ENCODE assay signal across 12 cellular contexts in genomic region chr10:24858244-24858907, GRCh38.
A peak's percentile ranks its signal among the peaks of the same experiment; 100 is the strongest.
DNase-seq lines count a peak whose midpoint lies in the region; ATAC-seq, FAIRE-seq and TF ChIP-seq lines count a peak whose summit lies in the region.
"Had no signal": no experiment of that assay in that cellular context is flagged by ENCODE, and none has a peak within 500 bp of the region (broad histone marks: within the 10 kb centered on the region; RNA-seq: fewer than 3 reads in every experiment).

No MANE protein-coding gene starts in this region.

- no peaks in the 10 kb centered on the region for H3K79me1 ChIP-seq in mesenchymal stem cell (replicated peaks; ENCODE audit: low read length, poor library complexity, severe bottlenecking)

- no peak overlapping the region for H2AK5ac ChIP-seq in mesenchymal stem cell (ENCODE audit: low read length, severe bottlenecking)

- no TSS peak for BruUV-seq in K562 (replicated peaks; lab: Mats Ljungman, UMichigan)

- intact Hi-C loops in K562 (cut with micrococcal nuclease) (no loop called here), esophagus squamous epithelium (cut with DNase I) (no loop called here)

- POLR2A ChIA-PET in K562 (lab: Yijun Ruan, JAX): interaction anchor here (1.0 to 1.3 kb wide), 4 partner anchors 9 to 90 kb away, joined by 3 to 8 read pairs (median 4); no protein-coding TSS in a partner anchor

- H3K79me2 ChIP-seq in K562 (ENCODE audit: control insufficient read depth, insufficient read depth, low read length): no peaks in the 10 kb centered on the region

- no peak overlapping the region for H3K4me3 ChIP-seq in K562
- no peak overlapping the region for H3K4me3 ChIP-seq in mesenchymal stem cell (ENCODE audit: insufficient read depth in 1 of 2, low read depth in 1 of 2, low read length in 2 of 2)
- no peak overlapping the region for H3K4me3 ChIP-seq in esophagus squamous epithelium

- H4K20me1 ChIP-seq in K562 (replicated peaks; ENCODE audit: control insufficient read depth, insufficient read depth, low read length): no peaks in the 10 kb centered on the region

- no peak overlapping the region for H4K91ac ChIP-seq in mesenchymal stem cell (ENCODE audit: low read length)

- H3K9ac ChIP-seq in K562 (ENCODE audit: insufficient read depth in 1 of 2, low read depth in 2 of 2, low read length in 2 of 2) (no peak overlapping the region; a peak in 1 of 4 replicates), mesenchymal stem cell (ENCODE audit: low read length) (no peak overlapping the region)

- H3K9me3 ChIP-seq in K562 (replicated peaks; ENCODE audit: control insufficient read depth, insufficient read depth, low read depth, low read length) (no peaks in the 10 kb centered on the region), mesenchymal stem cell (ENCODE audit: control insufficient read depth, low read length) (peaks cover 3% of the 10 kb centered on the region), esophagus squamous epithelium (no peaks in the 10 kb centered on the region)

- ATAC-seq in K562 (no peak), GM21526 (IDR thresholded peaks at IDR 0.05; ENCODE audit: low FRiP score, unreplicated experiment) (no peak)

- TF ChIP-seq CTCF in K562 (IDR thresholded peaks at IDR 0.05 in 2 of 3, conservative IDR thresholded peaks at IDR 0.05 in 1 of 3; ENCODE audit: insufficient read depth in 2 of 3, low read depth in 1 of 3, low read length in 3 of 3) (no peak), esophagus squamous epithelium (IDR thresholded peaks at IDR 0.05) (no peak)

- H3K18ac ChIP-seq in mesenchymal stem cell (ENCODE audit: low read depth in 1 of 2, low read length in 2 of 2): no peak overlapping the region

- H2AFZ ChIP-seq in K562 (ENCODE audit: low read depth, low read length): 0 out of 2 replicates have a peak overlapping the region, but pooled peaks have one; percentile 9
- H2AFZ ChIP-seq in mesenchymal stem cell (ENCODE audit: low read depth, low read length): peak overlapping the region; percentile 37

- no peak overlapping the region for H3K4ac ChIP-seq in mesenchymal stem cell (ENCODE audit: low read depth in 1 of 2, low read length in 2 of 2)

- H3K27me3 ChIP-seq in K562 (ENCODE audit: control insufficient read depth in 2 of 2, insufficient read depth in 2 of 2, low read length in 2 of 2) (no peaks in the 10 kb centered on the region), mesenchymal stem cell (ENCODE audit: control insufficient read depth in 1 of 2, insufficient read depth in 1 of 2, low read length in 2 of 2) (no peaks in the 10 kb centered on the region), esophagus squamous epithelium (no peaks in the 10 kb centered on the region)

- H3K4me2 ChIP-seq in K562 (ENCODE audit: insufficient read depth, low read length) (no peak overlapping the region), mesenchymal stem cell (ENCODE audit: low read length, poor library complexity, severe bottlenecking) (no peak overlapping the region)

- H3K4me1 ChIP-seq in K562 (replicated peaks in 1 of 2; ENCODE audit: control insufficient read depth in 2 of 2, insufficient read depth in 2 of 2, low read length in 2 of 2): peaks cover 3 to 10% of the 10 kb centered on the region in 2 experiments; a peak in 2 of 5 replicates
- no peaks in the 10 kb centered on the region for H3K4me1 ChIP-seq in mesenchymal stem cell (ENCODE audit: control insufficient read depth, insufficient read depth, low read depth, low read length)
- no peaks in the 10 kb centered on the region for H3K4me1 ChIP-seq in esophagus squamous epithelium

- H2BK15ac ChIP-seq in mesenchymal stem cell (ENCODE audit: low read depth, poor library complexity, severe bottlenecking): no peak overlapping the region

- H2BK120ac ChIP-seq in mesenchymal stem cell (ENCODE audit: low read depth, low read length): no peak overlapping the region

- H3K9me1 ChIP-seq in K562 (ENCODE audit: control insufficient read depth, insufficient read depth, low read length): no peaks in the 10 kb centered on the region

- DNase-seq in GM03348 (ENCODE audit: low spot score) (peak; percentile 28), NCI-H2107 treated with DMSO at 0.1 percent for 48 hours (lab: John Stamatoyannopoulos, UW; ENCODE audit: unreplicated experiment) (peak; percentile 72), K562 (ENCODE audit: extremely low read depth in 1 of 4, low spot score in 3 of 4) (no peak), mesenchymal stem cell (peak; percentile 60), esophagus squamous epithelium (lab: John Stamatoyannopoulos, UW) (no peak), NCI-H510A (lab: John Stamatoyannopoulos, UW) (no peak), GM12892 (ENCODE audit: insufficient read length) (no peak)
- DNase-seq: DMS79; hypothalamus; NCI-H1092; stimulated activated naive CD4-positive, alpha-beta T cell had no signal

- H3K36me3 ChIP-seq in K562 (ENCODE audit: control insufficient read depth, insufficient read depth, low read length): no peaks in the 10 kb centered on the region
- peaks cover 0 to 3% of the 10 kb centered on the region in 2 experiments for H3K36me3 ChIP-seq in mesenchymal stem cell (ENCODE audit: control insufficient read depth in 1 of 2, insufficient read depth in 2 of 2, low read depth in 1 of 2, low read length in 2 of 2)
- no peaks in the 10 kb centered on the region for H3K36me3 ChIP-seq in esophagus squamous epithelium

- TF ChIP-seq POLR2A in K562 (conservative IDR thresholded peaks at IDR 0.05) (no peak), esophagus squamous epithelium (IDR thresholded peaks at IDR 0.05) (no peak), GM12892 (IDR thresholded peaks at IDR 0.05; ENCODE audit: low read depth, low read length) (no peak)

- no peak for TF ChIP-seq EP300 in K562 (IDR thresholded peaks at IDR 0.05; ENCODE audit: low read length)

- FAIRE-seq in K562 (lab: Jason Lieb, UNC) (no peak), GM12892 (lab: Jason Lieb, UNC) (no peak)

- peak overlapping the region in 1 of 2 experiments; percentile 42 for H3K23ac ChIP-seq in mesenchymal stem cell (ENCODE audit: low read length in 2 of 2)

- in situ Hi-C loops in K562 (cut with MboI): no loop called here

- H2BK5ac ChIP-seq in mesenchymal stem cell (ENCODE audit: low read depth, low read length, poor library complexity, severe bottlenecking): no peak overlapping the region

- 47% methylated on average over 6 of the region's 6 CpGs for WGBS in K562 (ENCODE audit: insufficient coverage, low coverage, missing lambda C conversion rate)
- WGBS in mesenchymal stem cell: 35% methylated on average over 6 of the region's 6 CpGs
- 46 to 53% methylated on average over 4 to 6 of the region's 6 CpGs for WGBS in esophagus squamous epithelium, 2 donors

- H4K8ac ChIP-seq in mesenchymal stem cell (ENCODE audit: low read length): no peak overlapping the region

- CTCF ChIA-PET in K562 (lab: Yijun Ruan, JAX; ENCODE audit: low intra/inter-chr PET ratio): no interaction called here

- no peak overlapping the region for H3K14ac ChIP-seq in mesenchymal stem cell (ENCODE audit: low read length in 2 of 2)

- H3K27ac ChIP-seq in K562 (ENCODE audit: extremely low read depth, low read depth, low read length) (no peak overlapping the region), mesenchymal stem cell (ENCODE audit: low read length, poor library complexity, severe bottlenecking) (no peak overlapping the region), esophagus squamous epithelium (no peak overlapping the region)

- no peak for TF ChIP-seq RAD21 in K562 (CRISPR knock-in tag; conservative IDR thresholded peaks at IDR 0.05 in 1 of 2, IDR thresholded peaks at IDR 0.05 in 1 of 2)

- no peak overlapping the region for H2BK12ac ChIP-seq in mesenchymal stem cell (ENCODE audit: low read length in 2 of 2)

TF ChIP-seq in K562, 482 proteins besides CTCF, POLR2A, EP300 and RAD21 (continues in another document):
- TF ChIP-seq ZFP91 (CRISPR knock-in tag; IDR thresholded peaks at IDR 0.05): no peak

Comparison
In these comparisons a context has a peak if more than half of its experiments do, and no peak if none do; other contexts are left out.
1. DNase-seq: peak in GM03348 (single experiment), NCI-H2107 treated with DMSO at 0.1 percent for 48 hours (single experiment) and mesenchymal stem cell (single experiment); none in K562 (0 of 4), esophagus squamous epithelium (single experiment), NCI-H510A (single experiment) and GM12892 (single experiment).